6 cellular contexts compared by ENCODE assay signal in genomic region chr1:228109962-228110488, GRCh38. TPM values are rescaled to one million over a fixed set of nuclear protein-coding genes. Genes with fewer than 3 reads are reported as not detected.
DNase-seq lines count a peak whose midpoint lies in the region; ATAC-seq lines count a peak whose summit lies in the region.

No MANE protein-coding gene starts in this region.

- no peaks in the 10 kb centered on the region for H3K9me3 Mint-ChIP-seq in activated T-helper 2 cell treated with anti-CD3 and anti-CD28 coated beads, Interferon-gamma antibody, Interleukin-2, Interleukin-4, amounts not matched to agents 10 μg/mL and 5 μg/mL and 100 μg/mL, durations not matched to agents 14 hours and 24 hours and 36 hours
- no peaks in the 10 kb centered on the region for H3K9me3 Mint-ChIP-seq in memory B cell

- no peak for DNase-seq in H7
- DNase-seq in activated T-helper 2 cell treated with anti-CD3 and anti-CD28 coated beads, Interferon-gamma antibody, Interleukin-2, Interleukin-4, amounts not matched to agents 10 μg/mL and 5 μg/mL and 100 μg/mL, durations not matched to agents 14 hours and 24 hours and 36 hours (ENCODE audit: low spot score), result no peak
- no peak for DNase-seq in memory B cell (ENCODE audit: low spot score in 2 of 2)
- DNase-seq in activated effector memory CD4-positive, alpha-beta T cell treated with Interleukin-2 at 50 U/mL for 16 hours, result no peak
- DNase-seq in SHP77 treated with DMSO at 0.1 percent for 48 hours (lab: John Stamatoyannopoulos, UW), result no peak
- no peak for DNase-seq in NCI-H1105 (lab: John Stamatoyannopoulos, UW)

- no peaks in the 10 kb centered on the region for H3K27me3 Mint-ChIP-seq in activated T-helper 2 cell treated with anti-CD3 and anti-CD28 coated beads, Interferon-gamma antibody, Interleukin-2, Interleukin-4, amounts not matched to agents 10 μg/mL and 5 μg/mL and 100 μg/mL, durations not matched to agents 14 hours and 24 hours and 36 hours (ENCODE audit: low read depth)
- H3K27me3 Mint-ChIP-seq in memory B cell, result no peaks in the 10 kb centered on the region

- H3K4me3 ChIP-seq in H7 (ENCODE audit: insufficient read depth, low read depth, low read length), result peak overlapping the region; percentile 94

- peak overlapping the region; percentile 82 for H3K4me3 Mint-ChIP-seq in activated T-helper 2 cell treated with anti-CD3 and anti-CD28 coated beads, Interferon-gamma antibody, Interleukin-2, Interleukin-4, amounts not matched to agents 10 μg/mL and 5 μg/mL and 100 μg/mL, durations not matched to agents 14 hours and 24 hours and 36 hours (ENCODE audit: low read depth)
- peak overlapping the region; percentile 96 for H3K4me3 Mint-ChIP-seq in memory B cell

- H3K4me1 Mint-ChIP-seq in activated T-helper 2 cell treated with anti-CD3 and anti-CD28 coated beads, Interferon-gamma antibody, Interleukin-2, Interleukin-4, amounts not matched to agents 10 μg/mL and 5 μg/mL and 100 μg/mL, durations not matched to agents 14 hours and 24 hours and 36 hours (ENCODE audit: low read depth), result peaks cover 15% of the 10 kb centered on the region
- H3K4me1 Mint-ChIP-seq in memory B cell, result peaks cover 18% of the 10 kb centered on the region

- intact Hi-C loops in activated T-helper 2 cell treated with anti-CD3 and anti-CD28 coated beads, Interferon-gamma antibody, Interleukin-2, Interleukin-4, amounts not matched to agents 10 μg/mL and 5 μg/mL and 100 μg/mL, durations not matched to agents 14 hours and 24 hours and 36 hours (cut with micrococcal nuclease), result loop anchor here (1.0 to 10.0 kb wide), 5 partner anchors 28 to 375 kb away; partner anchors contain the start of genes ARF1, GUK1, IBA57 and JMJD4

- peaks cover 9% of the 10 kb centered on the region for H3K27me3 ChIP-seq in H7 (ENCODE audit: control insufficient read depth, insufficient read depth, low read length)

- H3K36me3 Mint-ChIP-seq in activated T-helper 2 cell treated with anti-CD3 and anti-CD28 coated beads, Interferon-gamma antibody, Interleukin-2, Interleukin-4, amounts not matched to agents 10 μg/mL and 5 μg/mL and 100 μg/mL, durations not matched to agents 14 hours and 24 hours and 36 hours (ENCODE audit: low read depth), result peaks cover 9% of the 10 kb centered on the region
- peaks cover 5% of the 10 kb centered on the region for H3K36me3 Mint-ChIP-seq in memory B cell

- peak overlapping the region; percentile 87 for H3K27ac Mint-ChIP-seq in activated T-helper 2 cell treated with anti-CD3 and anti-CD28 coated beads, Interferon-gamma antibody, Interleukin-2, Interleukin-4, amounts not matched to agents 10 μg/mL and 5 μg/mL and 100 μg/mL, durations not matched to agents 14 hours and 24 hours and 36 hours
- H3K27ac Mint-ChIP-seq in memory B cell, result peak overlapping the region; percentile 99

- no peak for ATAC-seq in memory B cell (ENCODE audit: low read depth)

- peaks cover 8% of the 10 kb centered on the region for H3K36me3 ChIP-seq in H7 (replicated peaks; ENCODE audit: control insufficient read depth, insufficient read depth, low read length)

RNA-seq across cellular contexts. Expression of gene MRPL55, which starts 0.9 kb away (rescaled TPM):
- total RNA-seq in H7 (2014; rRNA removed; shearing (Covaris generic)), result 109 and 172 TPM in 2 replicates
- total RNA-seq in activated T-helper 2 cell treated with anti-CD3 and anti-CD28 coated beads, Interferon-gamma antibody, Interleukin-2, Interleukin-4, amounts not matched to agents 10 μg/mL and 5 μg/mL and 100 μg/mL, durations not matched to agents 14 hours and 24 hours and 36 hours, result 47.3 and 53.6 TPM in 2 replicates

RNA-seq across cellular contexts. Expression of gene C1orf35, which starts 6.9 kb away (rescaled TPM):
- 38.9 and 45.7 TPM in 2 replicates for total RNA-seq in H7 (2014; rRNA removed; shearing (Covaris generic))
- 23.9 and 24.5 TPM in 2 replicates for total RNA-seq in activated T-helper 2 cell treated with anti-CD3 and anti-CD28 coated beads, Interferon-gamma antibody, Interleukin-2, Interleukin-4, amounts not matched to agents 10 μg/mL and 5 μg/mL and 100 μg/mL, durations not matched to agents 14 hours and 24 hours and 36 hours

RNA-seq across cellular contexts. Expression of gene ARF1, which starts 27.5 kb away (rescaled TPM):
- total RNA-seq in H7 (2014; rRNA removed; shearing (Covaris generic)), result 292 and 326 TPM in 2 replicates
- 409 and 410 TPM in 2 replicates for total RNA-seq in activated T-helper 2 cell treated with anti-CD3 and anti-CD28 coated beads, Interferon-gamma antibody, Interleukin-2, Interleukin-4, amounts not matched to agents 10 μg/mL and 5 μg/mL and 100 μg/mL, durations not matched to agents 14 hours and 24 hours and 36 hours

RNA-seq across cellular contexts. Expression of gene GUK1, which starts 30.1 kb away (rescaled TPM):
- total RNA-seq in H7 (2014; rRNA removed; shearing (Covaris generic)), result 216 and 224 TPM in 2 replicates
- total RNA-seq in activated T-helper 2 cell treated with anti-CD3 and anti-CD28 coated beads, Interferon-gamma antibody, Interleukin-2, Interleukin-4, amounts not matched to agents 10 μg/mL and 5 μg/mL and 100 μg/mL, durations not matched to agents 14 hours and 24 hours and 36 hours, result 219 and 225 TPM in 2 replicates

RNA-seq across cellular contexts. Expression of gene GJC2, which starts 39.7 kb away (rescaled TPM):
- 1.7 TPM in 2 replicates for total RNA-seq in H7 (2014; rRNA removed; shearing (Covaris generic))
- total RNA-seq in activated T-helper 2 cell treated with anti-CD3 and anti-CD28 coated beads, Interferon-gamma antibody, Interleukin-2, Interleukin-4, amounts not matched to agents 10 μg/mL and 5 μg/mL and 100 μg/mL, durations not matched to agents 14 hours and 24 hours and 36 hours, result 0.52 and 0.55 TPM in 2 replicates
